ENCODE assay signal across 8 cellular contexts in genomic region chr17:81870155-81870977, GRCh38. TPM values are rescaled to one million over a fixed set of nuclear protein-coding genes. Genes with fewer than 3 reads are reported as not detected.
DNase-seq lines count a peak whose midpoint lies in the region; ATAC-seq and TF ChIP-seq lines count a peak whose summit lies in the region.

No MANE protein-coding gene starts in this region.

- ATAC-seq in GM19397 (IDR thresholded peaks at IDR 0.05; ENCODE audit: unreplicated experiment) (peak; percentile 5), GM18873 (IDR thresholded peaks at IDR 0.05; ENCODE audit: low FRiP score, unreplicated experiment) (no peak)
- ATAC-seq in activated T-cell treated with anti-CD3 and anti-CD28 coated beads, Interleukin-2, amount 50 U/mL, for 4 hours: peak; percentile 30 to 38

- peak overlapping the region; percentile 85 for H3K27ac Mint-ChIP-seq in osteocyte (ENCODE audit: unreplicated experiment)

- H3K4me1 Mint-ChIP-seq in activated T-cell treated with anti-CD3 and anti-CD28 coated beads, Interleukin-2, amount 50 U/mL, for 4 hours (ENCODE audit: low read depth): peaks cover 42% of the 10 kb centered on the region
- peaks cover 41% of the 10 kb centered on the region for H3K4me1 Mint-ChIP-seq in osteocyte (ENCODE audit: unreplicated experiment)

- H3K4me3 Mint-ChIP-seq in activated T-cell treated with anti-CD3 and anti-CD28 coated beads, Interleukin-2, amount 50 U/mL, for 4 hours: peak overlapping the region; percentile 88
- peak overlapping the region; percentile 78 for H3K4me3 Mint-ChIP-seq in osteocyte (ENCODE audit: unreplicated experiment)

- DNase-seq in LHCN-M2 (ENCODE audit: low read depth) (peak; percentile 56), foreskin fibroblast (peak; percentile 39 to 69), osteocyte (ENCODE audit: extremely low spot score, unreplicated experiment) (no peak), cerebellar nuclear complex (lab: John Stamatoyannopoulos, UW) (no peak)
- no peak for DNase-seq in activated T-cell treated with anti-CD3 and anti-CD28 coated beads, Interleukin-2, amount 50 U/mL, for 4 hours

- no peaks in the 10 kb centered on the region for H3K9me3 Mint-ChIP-seq in activated T-cell treated with anti-CD3 and anti-CD28 coated beads, Interleukin-2, amount 50 U/mL, for 4 hours
- no peaks in the 10 kb centered on the region for H3K9me3 Mint-ChIP-seq in osteocyte (ENCODE audit: unreplicated experiment)

- H3K36me3 Mint-ChIP-seq in activated T-cell treated with anti-CD3 and anti-CD28 coated beads, Interleukin-2, amount 50 U/mL, for 4 hours (ENCODE audit: insufficient read depth): peaks cover 4% of the 10 kb centered on the region
- peaks cover 4% of the 10 kb centered on the region for H3K36me3 Mint-ChIP-seq in osteocyte (ENCODE audit: unreplicated experiment)

- no peaks in the 10 kb centered on the region for H3K27me3 Mint-ChIP-seq in activated T-cell treated with anti-CD3 and anti-CD28 coated beads, Interleukin-2, amount 50 U/mL, for 4 hours (ENCODE audit: low read depth)
- H3K27me3 Mint-ChIP-seq in osteocyte (ENCODE audit: unreplicated experiment): no peaks in the 10 kb centered on the region

- peak overlapping the region; percentile 87 to 91 for H3K4me3 ChIP-seq in foreskin fibroblast (ENCODE audit: low read depth in 1 of 2, low read length in 2 of 2)

- TF ChIP-seq CTCF in C4-2B (conservative IDR thresholded peaks at IDR 0.05) (no peak), foreskin fibroblast (IDR thresholded peaks at IDR 0.05; ENCODE audit: low read depth, low read length) (no peak), osteocyte (IDR thresholded peaks at IDR 0.05) (no peak)

- H3K27ac ChIP-seq in C4-2B: peak overlapping the region; percentile 100

RNA-seq across cellular contexts. Expression of gene ARHGDIA, which starts 0.8 kb away (rescaled TPM):
- total RNA-seq in LHCN-M2 (2014; rRNA removed): 303 and 305 TPM in 2 replicates
- 983 TPM for polyA plus RNA-seq in LHCN-M2 (2012)
- total RNA-seq in activated T-cell treated with anti-CD3 and anti-CD28 coated beads, Interleukin-2, amount 50 U/mL, for 4 hours: 100 to 1,000 TPM; 789 to 858 (median 821) TPM
- total RNA-seq in osteocyte: 430 and 433 TPM in 2 replicates

RNA-seq across cellular contexts. Expression of gene P4HB, which starts 10.0 kb away (rescaled TPM):
- total RNA-seq in LHCN-M2 (2014; rRNA removed): 1,598 and 3,461 TPM in 2 replicates
- polyA plus RNA-seq in LHCN-M2 (2012): 837 TPM
- 100 to 1,000 TPM; 442 to 487 (median 478) TPM for total RNA-seq in activated T-cell treated with anti-CD3 and anti-CD28 coated beads, Interleukin-2, amount 50 U/mL, for 4 hours
- 792 and 837 TPM in 2 replicates for total RNA-seq in osteocyte

RNA-seq across cellular contexts. Expression of gene ALYREF, which starts 21.0 kb away (rescaled TPM):
- total RNA-seq in LHCN-M2 (2014; rRNA removed): 184 and 190 TPM in 2 replicates
- 139 TPM for polyA plus RNA-seq in LHCN-M2 (2012)
- total RNA-seq in activated T-cell treated with anti-CD3 and anti-CD28 coated beads, Interleukin-2, amount 50 U/mL, for 4 hours: 100 to 1,000 TPM; 321 to 369 (median 324) TPM
- 72.6 and 78.5 TPM in 2 replicates for total RNA-seq in osteocyte

RNA-seq across cellular contexts. Expression of gene ANAPC11, which starts 21.2 kb away (rescaled TPM):
- total RNA-seq in LHCN-M2 (2014; rRNA removed) (194 and 234 TPM in 2 replicates), osteocyte (119 and 138 TPM in 2 replicates)
- polyA plus RNA-seq in LHCN-M2 (2012): 423 TPM
- total RNA-seq in activated T-cell treated with anti-CD3 and anti-CD28 coated beads, Interleukin-2, amount 50 U/mL, for 4 hours: 100 to 1,000 TPM; 128 to 157 (median 153) TPM

RNA-seq across cellular contexts. Expression of gene NPB, which starts 31.7 kb away (rescaled TPM):
- 0.86 and 2.9 TPM in 2 replicates for total RNA-seq in LHCN-M2 (2014; rRNA removed)
- 1.8 TPM for polyA plus RNA-seq in LHCN-M2 (2012)
- total RNA-seq in activated T-cell treated with anti-CD3 and anti-CD28 coated beads, Interleukin-2, amount 50 U/mL, for 4 hours: under 1 TPM in 2 of 3 donors, not detected in 1; 0.14 to 0.24 TPM
- 0.56 and 0.68 TPM in 2 replicates for total RNA-seq in osteocyte

Comparison
In these comparisons a context has a peak if more than half of its experiments do, and no peak if none do; other contexts are left out.
1. DNase-seq: peak in LHCN-M2 (single experiment) and foreskin fibroblast (2 of 2); none in activated T-cell treated with anti-CD3 and anti-CD28 coated beads, Interleukin-2, amount 50 U/mL, for 4 hours (single experiment), osteocyte (single experiment) and cerebellar nuclear complex (0 of 2).